ENCODE assay signal across 8 cellular contexts in genomic region chr15:92922405-92923002, GRCh38. TPM values are rescaled to one million over a fixed set of nuclear protein-coding genes. Genes with fewer than 3 reads are reported as not detected.
A peak's percentile ranks its signal among the peaks of the same experiment; 100 is the strongest.
DNase-seq lines count a peak whose midpoint lies in the region; ATAC-seq and TF ChIP-seq lines count a peak whose summit lies in the region.

No MANE protein-coding gene starts in this region.

- in situ Hi-C loops in GM13977 (cut with MboI; ENCODE audit: low pct_unique_long_range_greater_than_20kb, low sequenced_read_pairs, unreplicated experiment) = no loop called here

- H3K4me3 Mint-ChIP-seq in progenitor cell of endocrine pancreas (ENCODE audit: low read depth) = no peak overlapping the region

- H3K9me3 Mint-ChIP-seq in progenitor cell of endocrine pancreas (ENCODE audit: low read depth) = no peaks in the 10 kb centered on the region

- TF ChIP-seq CTCF in breast epithelium (IDR thresholded peaks at IDR 0.05) (no peak), progenitor cell of endocrine pancreas (IDR thresholded peaks at IDR 0.05; ENCODE audit: unreplicated experiment) (no peak), GM13977 (IDR thresholded peaks at IDR 0.05; ENCODE audit: extremely low read depth, insufficient read depth, missing control alignments) (no peak)

- no peaks in the 10 kb centered on the region for H3K27me3 ChIP-seq in breast epithelium

- H3K27ac Mint-ChIP-seq in progenitor cell of endocrine pancreas = peak overlapping the region; percentile 92

- ATAC-seq in GM18520 (IDR thresholded peaks at IDR 0.05; ENCODE audit: unreplicated experiment) (peak; percentile 39), HG02759 (IDR thresholded peaks at IDR 0.05; ENCODE audit: unreplicated experiment) (peak; percentile 70)

- no peak overlapping the region for H3K4me3 ChIP-seq in breast epithelium

- no peak for TF ChIP-seq POLR2A in breast epithelium (IDR thresholded peaks at IDR 0.05)

- H3K36me3 ChIP-seq in breast epithelium = no peaks in the 10 kb centered on the region

- peaks cover 43% of the 10 kb centered on the region for H3K4me1 Mint-ChIP-seq in progenitor cell of endocrine pancreas (ENCODE audit: low read depth)

- H3K27ac ChIP-seq in breast epithelium = peak overlapping the region; percentile 84 to 99

- H3K36me3 Mint-ChIP-seq in progenitor cell of endocrine pancreas (ENCODE audit: insufficient read depth) = peaks cover 30% of the 10 kb centered on the region

- H3K4me1 ChIP-seq in breast epithelium = peaks cover 0 to 26% of the 10 kb centered on the region in 2 donors

- no peaks in the 10 kb centered on the region for H3K27me3 Mint-ChIP-seq in progenitor cell of endocrine pancreas

- H3K9me3 ChIP-seq in breast epithelium = no peaks in the 10 kb centered on the region

- DNase-seq in breast epithelium (ENCODE audit: low spot score in 2 of 2) (no peak), progenitor cell of endocrine pancreas (ENCODE audit: low spot score, unreplicated experiment) (no peak), NCI-H1417 treated with DMSO at 0.1 percent for 48 hours (lab: John Stamatoyannopoulos, UW) (no peak), GM13977 (ENCODE audit: low spot score) (no peak), COLO829 (ENCODE audit: low spot score) (no peak), activated gamma-delta T cell treated with Interleukin-2 at 50 U/mL for 16 hours (no peak)

- intact Hi-C loops in breast epithelium (cut with DNase I; ENCODE audit: low total_unique reads) = no loop called here

RNA-seq across cellular contexts. Expression of gene CHD2, which starts 22.4 kb away (rescaled TPM):
- total RNA-seq in breast epithelium = 100 to 1,000 TPM; 137 to 215 (median 197) TPM
- total RNA-seq in progenitor cell of endocrine pancreas = 145 and 159 TPM in 2 replicates
